ENCODE assay signal across 8 cellular contexts in the genomic region with DNA sequence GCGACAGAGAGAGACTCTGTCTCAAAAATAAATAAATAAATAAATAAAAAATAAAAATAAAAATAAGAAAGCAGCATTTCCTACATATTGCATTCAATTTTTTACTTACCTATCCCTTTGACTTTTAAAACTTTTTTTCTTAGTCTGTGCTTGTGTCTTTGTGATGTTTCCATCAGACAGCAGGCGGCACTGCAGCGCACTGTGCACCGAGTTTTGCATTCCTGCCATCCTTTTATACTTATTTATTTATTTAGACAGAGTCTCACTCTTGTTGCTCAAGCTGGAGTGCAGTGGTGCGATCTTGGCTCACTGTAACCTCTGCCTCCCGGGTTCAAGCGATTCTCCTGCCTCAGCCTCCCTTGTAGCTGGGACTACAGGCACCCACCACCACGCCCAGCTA.
DNase-seq lines count a peak whose midpoint lies in the region; ATAC-seq and TF ChIP-seq lines count a peak whose summit lies in the region.
"Not testable (repeated sequence)": the region's sequence is repeated elsewhere in the genome, so short reads cannot be mapped to it uniquely, and the experiment has no call there.

No MANE protein-coding gene starts in this region.

- intact Hi-C loops in testis (cut with DNase I; ENCODE audit: low total_unique reads): not testable (repeated sequence)

- H3K36me3 Mint-ChIP-seq in CD8-positive, alpha-beta memory T cell; activated naive CD8-positive, alpha-beta T cell treated with anti-CD3 and anti-CD28 coated beads, Interleukin-2, amount 50 U/mL, for 24 hours (ENCODE audit: low read depth); mesothelial cell of epicardium: not testable (repeated sequence)

- WGBS in testis, 2 donors: 80 to 92% methylated on average over 8 of the region's 8 CpGs

- not testable (repeated sequence) for H3K4me3 ChIP-seq in CD8-positive, alpha-beta memory T cell (ENCODE audit: low read length); fibroblast of pulmonary artery (replicated peaks; ENCODE audit: low read depth, low read length); testis

- TF ChIP-seq CTCF in fibroblast of pulmonary artery (IDR thresholded peaks at IDR 0.05; ENCODE audit: low read length, missing control alignments) (peak; percentile 16), mesothelial cell of epicardium (IDR thresholded peaks at IDR 0.05; ENCODE audit: unreplicated experiment) (peak; percentile 14), testis (IDR thresholded peaks at IDR 0.05) (peak in 1 of 3 experiments; percentile 30)

- H3K36me3 ChIP-seq in CD8-positive, alpha-beta memory T cell (ENCODE audit: insufficient read depth, low read length); testis (ENCODE audit: low read depth, missing control alignments): not testable (repeated sequence)

- CTCF ChIA-PET in CD8-positive, alpha-beta memory T cell (lab: Charles Lee): not testable (repeated sequence)

- H3K9me3 ChIP-seq in CD8-positive, alpha-beta memory T cell (ENCODE audit: low read length); testis: not testable (repeated sequence)

- DNase-seq in CD8-positive, alpha-beta memory T cell: peak; percentile 3 to 52 (median 7)
- DNase-seq in NCI-H748 (lab: John Stamatoyannopoulos, UW; ENCODE audit: unreplicated experiment) (peak; percentile 34), UCSD-AML1 (lab: John Stamatoyannopoulos, UW; ENCODE audit: unreplicated experiment) (peak; percentile 54), mesothelial cell of epicardium (ENCODE audit: low spot score in 2 of 2, unreplicated experiment in 2 of 2) (peak; percentile 31 to 66), testis (peak; percentile 81)
- DNase-seq in activated naive CD8-positive, alpha-beta T cell treated with anti-CD3 and anti-CD28 coated beads, Interleukin-2, amount 50 U/mL, for 24 hours: peak; percentile 3
- not testable (repeated sequence) for DNase-seq in fibroblast of pulmonary artery (ENCODE audit: low read depth)

- POLR2A ChIA-PET in CD8-positive, alpha-beta memory T cell (lab: Charles Lee): not testable (repeated sequence)

- not testable (repeated sequence) for H3K27me3 Mint-ChIP-seq in CD8-positive, alpha-beta memory T cell; activated naive CD8-positive, alpha-beta T cell treated with anti-CD3 and anti-CD28 coated beads, Interleukin-2, amount 50 U/mL, for 24 hours; mesothelial cell of epicardium (ENCODE audit: low read depth)

- H3K4me1 ChIP-seq in CD8-positive, alpha-beta memory T cell (ENCODE audit: insufficient read depth, low read length); testis: not testable (repeated sequence)

- H3K27ac Mint-ChIP-seq in CD8-positive, alpha-beta memory T cell; activated naive CD8-positive, alpha-beta T cell treated with anti-CD3 and anti-CD28 coated beads, Interleukin-2, amount 50 U/mL, for 24 hours; mesothelial cell of epicardium: not testable (repeated sequence)

- H3K4me1 Mint-ChIP-seq in CD8-positive, alpha-beta memory T cell; activated naive CD8-positive, alpha-beta T cell treated with anti-CD3 and anti-CD28 coated beads, Interleukin-2, amount 50 U/mL, for 24 hours; mesothelial cell of epicardium: not testable (repeated sequence)

- H3K27me3 ChIP-seq in CD8-positive, alpha-beta memory T cell (ENCODE audit: insufficient read depth, low read length, poor library complexity, severe bottlenecking); testis: not testable (repeated sequence)

- TF ChIP-seq POLR2A in testis (IDR thresholded peaks at IDR 0.05): not testable (repeated sequence)

- not testable (repeated sequence) for H3K27ac ChIP-seq in CD8-positive, alpha-beta memory T cell (ENCODE audit: low read depth, low read length); testis

- peak; percentile 50 for ATAC-seq in GM21447 (IDR thresholded peaks at IDR 0.05; ENCODE audit: unreplicated experiment)
- ATAC-seq in activated naive CD8-positive, alpha-beta T cell treated with anti-CD3 and anti-CD28 coated beads, Interleukin-2, amount 50 U/mL, for 24 hours: not testable (repeated sequence)

- not testable (repeated sequence) for H3K9me3 Mint-ChIP-seq in CD8-positive, alpha-beta memory T cell; activated naive CD8-positive, alpha-beta T cell treated with anti-CD3 and anti-CD28 coated beads, Interleukin-2, amount 50 U/mL, for 24 hours; mesothelial cell of epicardium

- not testable (repeated sequence) for H3K4me3 Mint-ChIP-seq in CD8-positive, alpha-beta memory T cell; activated naive CD8-positive, alpha-beta T cell treated with anti-CD3 and anti-CD28 coated beads, Interleukin-2, amount 50 U/mL, for 24 hours; mesothelial cell of epicardium
